In genomic region chr7:39847227-39847626, GRCh38 we compare ENCODE assay signal across 17 cellular contexts.
"Had no signal": no experiment of that assay in that cellular context is flagged by ENCODE, and none has a peak within 500 bp of the region (broad histone marks: within the 10 kb centered on the region; RNA-seq: fewer than 3 reads in every experiment).

No MANE protein-coding gene starts in this region.

- H3K36me3 ChIP-seq: right lobe of liver, upper lobe of left lung, vagina had no signal

- H3K9ac ChIP-seq: parathyroid adenoma had no signal

- H3K27ac ChIP-seq: dorsolateral prefrontal cortex, hepatocyte, parathyroid adenoma, psoas muscle, right lobe of liver, skin epidermis, upper lobe of left lung, vagina had no signal

- H3K79me2 ChIP-seq: hepatocyte, parathyroid adenoma had no signal

- H3K4me2 ChIP-seq: hepatocyte had no signal

- ATAC-seq: esophagus mucosa, psoas muscle, right lobe of liver had no signal

- DNase-seq: cortex of kidney; dorsolateral prefrontal cortex; effector CD8-positive, alpha-beta T cell; foreskin melanocyte; head of caudate nucleus; mesendoderm; naive B cell; psoas muscle; retina; right lobe of liver; stimulated activated naive CD4-positive, alpha-beta T cell; upper lobe of left lung had no signal

- H2AFZ ChIP-seq: hepatocyte, parathyroid adenoma had no signal

- H3K4me3 ChIP-seq: dorsolateral prefrontal cortex, hepatocyte, psoas muscle, right lobe of liver, skin epidermis, upper lobe of left lung, vagina had no signal

- H3K27me3 ChIP-seq: dorsolateral prefrontal cortex, hepatocyte, right lobe of liver, upper lobe of left lung, vagina had no signal

- H3K4me1 ChIP-seq: parathyroid adenoma, psoas muscle, right lobe of liver, upper lobe of left lung, vagina had no signal

- H3K9me3 ChIP-seq: psoas muscle, right lobe of liver, upper lobe of left lung, vagina had no signal
